9 cellular contexts compared by ENCODE assay signal in the genomic region with DNA sequence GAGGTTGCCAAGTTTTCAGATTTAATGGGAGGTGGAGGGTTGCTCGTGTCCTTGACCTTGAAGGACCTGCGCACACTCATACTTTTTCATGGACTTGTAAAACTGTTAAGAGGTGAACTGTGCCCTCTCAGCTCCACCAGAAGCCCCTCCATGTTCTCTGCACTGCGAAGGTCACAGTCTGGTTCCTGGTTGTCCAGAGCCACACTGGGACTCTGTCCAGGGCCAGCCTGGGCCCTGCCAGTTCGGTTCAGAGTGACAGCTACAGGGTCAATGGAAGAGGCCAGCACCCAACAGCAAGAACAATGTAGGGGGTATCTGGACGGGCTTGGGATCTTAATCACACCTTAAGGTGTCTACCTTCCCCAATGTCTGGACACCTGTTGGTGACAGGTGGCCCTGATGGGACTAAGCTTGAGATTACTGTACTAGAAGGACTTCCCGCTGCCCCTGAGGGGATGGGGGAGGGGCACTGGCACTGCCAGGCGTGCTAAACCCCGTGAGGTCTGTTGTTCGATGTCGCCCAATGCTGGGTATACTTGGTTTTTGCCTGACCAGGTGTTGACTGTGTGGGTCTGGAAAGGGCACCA. TPM values are rescaled to one million over a fixed set of nuclear protein-coding genes. Genes with fewer than 3 reads are reported as not detected.
A peak's percentile ranks its signal among the peaks of the same experiment; 100 is the strongest.
DNase-seq lines count a peak whose midpoint lies in the region; ATAC-seq and TF ChIP-seq lines count a peak whose summit lies in the region.
"Had no signal": no experiment of that assay in that cellular context is flagged by ENCODE, and none has a peak within 500 bp of the region (broad histone marks: within the 10 kb centered on the region; RNA-seq: fewer than 3 reads in every experiment).

No MANE protein-coding gene starts in this region.

- H3K27me3 ChIP-seq in iPS-15b (ENCODE audit: control insufficient read depth, insufficient read depth, low read length) (peaks cover 23% of the 10 kb centered on the region), skeletal muscle satellite cell (ENCODE audit: control insufficient read depth, insufficient read depth, low read length) (peaks cover 6% of the 10 kb centered on the region)

- H3K4me3 ChIP-seq in iPS-15b (ENCODE audit: low read depth, low read length), result peak overlapping the region; percentile 47
- H3K4me3 ChIP-seq in skeletal muscle satellite cell (ENCODE audit: low read length), result peak overlapping the region; percentile 62

- no peaks in the 10 kb centered on the region for H3K9me3 ChIP-seq in iPS-15b (ENCODE audit: control insufficient read depth, insufficient read depth, low read length)
- no peaks in the 10 kb centered on the region for H3K9me3 ChIP-seq in skeletal muscle satellite cell (replicated peaks; ENCODE audit: low read length)

- peak overlapping the region; percentile 41 for H3K9ac ChIP-seq in iPS-15b (ENCODE audit: low read depth, low read length)
- H3K9ac ChIP-seq in skeletal muscle satellite cell (ENCODE audit: low read depth, low read length), result peak overlapping the region; percentile 75

- no peaks in the 10 kb centered on the region for H3K36me3 Mint-ChIP-seq in HFFc6 (ENCODE audit: low read depth)
- H3K36me3 Mint-ChIP-seq in activated naive CD8-positive, alpha-beta T cell treated with anti-CD3 and anti-CD28 coated beads, Interleukin-2, amount 10 ng/mL, durations not matched to agents 7 days and 5 days, result peaks cover 2% of the 10 kb centered on the region

- peak overlapping the region; percentile 74; the same call in 1 of the 2 replicates for H3K27ac Mint-ChIP-seq in HFFc6
- H3K27ac Mint-ChIP-seq in activated naive CD8-positive, alpha-beta T cell treated with anti-CD3 and anti-CD28 coated beads, Interleukin-2, amount 10 ng/mL, durations not matched to agents 7 days and 5 days, result peak overlapping the region; percentile 98

- H3K4me3 Mint-ChIP-seq in HFFc6, result peak overlapping the region; percentile 77
- H3K4me3 Mint-ChIP-seq in activated naive CD8-positive, alpha-beta T cell treated with anti-CD3 and anti-CD28 coated beads, Interleukin-2, amount 10 ng/mL, durations not matched to agents 7 days and 5 days, result peak overlapping the region; percentile 90

- DNase-seq in HFFc6 (no peak), KG1 (lab: John Stamatoyannopoulos, UW) (no peak), OCI-M2 (lab: John Stamatoyannopoulos, UW; ENCODE audit: unreplicated experiment) (no peak), COLO668 (lab: John Stamatoyannopoulos, UW; ENCODE audit: unreplicated experiment) (no peak)
- peak; percentile 38 for DNase-seq in activated naive CD8-positive, alpha-beta T cell treated with anti-CD3 and anti-CD28 coated beads, Interleukin-2, amount 10 ng/mL, durations not matched to agents 7 days and 5 days
- no peak for DNase-seq in stimulated activated naive CD4-positive, alpha-beta T cell treated with Interleukin-2 at 50 U/mL for 16 hours (lab: John Stamatoyannopoulos, UW)

- peaks cover 4% of the 10 kb centered on the region for H3K4me1 ChIP-seq in iPS-15b (ENCODE audit: control insufficient read depth, insufficient read depth, low read length)
- H3K4me1 ChIP-seq in skeletal muscle satellite cell (ENCODE audit: control insufficient read depth, insufficient read depth, low read length), result peaks cover 28% of the 10 kb centered on the region

- POLR2A ChIA-PET in activated naive CD8-positive, alpha-beta T cell treated with anti-CD3 and anti-CD28 coated beads, Interleukin-2, amount 10 ng/mL, durations not matched to agents 7 days and 5 days (lab: Charles Lee), result interaction anchor here (0.6 to 2.9 kb wide), 5 partner anchors 10 to 711 kb away, joined by 3 to 25 read pairs (median 13); partner anchors contain the start of genes ATP1B3 and RNF7

- H3K27me3 Mint-ChIP-seq in HFFc6 (ENCODE audit: insufficient read depth), result peaks cover 18% of the 10 kb centered on the region
- H3K27me3 Mint-ChIP-seq in activated naive CD8-positive, alpha-beta T cell treated with anti-CD3 and anti-CD28 coated beads, Interleukin-2, amount 10 ng/mL, durations not matched to agents 7 days and 5 days, result peaks cover 5% of the 10 kb centered on the region

- H3K4me2 ChIP-seq in skeletal muscle satellite cell (ENCODE audit: low read length), result peak overlapping the region; percentile 79

- no peak for TF ChIP-seq CTCF in HFFc6 (IDR thresholded peaks at IDR 0.05)

- no peak for ATAC-seq in activated naive CD8-positive, alpha-beta T cell treated with anti-CD3 and anti-CD28 coated beads, Interleukin-2, amount 10 ng/mL, durations not matched to agents 7 days and 5 days (ENCODE audit: low read depth)

- H3K4me1 Mint-ChIP-seq in HFFc6 (ENCODE audit: low read depth), result peaks cover 5% of the 10 kb centered on the region; the same call in 1 of the 2 replicates
- peaks cover 41% of the 10 kb centered on the region for H3K4me1 Mint-ChIP-seq in activated naive CD8-positive, alpha-beta T cell treated with anti-CD3 and anti-CD28 coated beads, Interleukin-2, amount 10 ng/mL, durations not matched to agents 7 days and 5 days

- H3K9me3 Mint-ChIP-seq in HFFc6, result peaks cover 7% of the 10 kb centered on the region
- peaks cover 3% of the 10 kb centered on the region for H3K9me3 Mint-ChIP-seq in activated naive CD8-positive, alpha-beta T cell treated with anti-CD3 and anti-CD28 coated beads, Interleukin-2, amount 10 ng/mL, durations not matched to agents 7 days and 5 days

- H3K36me3 ChIP-seq in iPS-15b (ENCODE audit: control insufficient read depth, insufficient read depth, low read length) (no peaks in the 10 kb centered on the region), skeletal muscle satellite cell (ENCODE audit: insufficient read depth, low read length) (no peaks in the 10 kb centered on the region)

RNA-seq across cellular contexts. Expression of gene GRK7, which starts 34.7 kb away (rescaled TPM):
- not detected for total RNA-seq in HFFc6 (2021; fragmentation: NEBNext Ultra II Directional; extraction: Animal tissue kit (Norgen Biotek cat#: 25700))
- total RNA-seq in activated naive CD8-positive, alpha-beta T cell treated with anti-CD3 and anti-CD28 coated beads, Interleukin-2, amount 10 ng/mL, durations not matched to agents 7 days and 5 days, result not detected
- total RNA-seq in skeletal muscle satellite cell (2012; rRNA removed), result not detected in 2 replicates
- total RNA-seq: M059J had no signal

RNA-seq across cellular contexts. Expression of gene RNF7, which starts 59.8 kb away (rescaled TPM):
- 100 to 1,000 TPM; 135 to 170 (median 139) TPM for total RNA-seq in HFFc6 (2021; fragmentation: NEBNext Ultra II Directional; extraction: Animal tissue kit (Norgen Biotek cat#: 25700))
- total RNA-seq in activated naive CD8-positive, alpha-beta T cell treated with anti-CD3 and anti-CD28 coated beads, Interleukin-2, amount 10 ng/mL, durations not matched to agents 7 days and 5 days, result 10 to 100 TPM; 52.5 to 53.9 TPM
- 57.5 and 59.0 TPM in 2 replicates for total RNA-seq in skeletal muscle satellite cell (2012; rRNA removed)
